Comparison of ENCODE assay signal across 26 cellular contexts in the genomic region with DNA sequence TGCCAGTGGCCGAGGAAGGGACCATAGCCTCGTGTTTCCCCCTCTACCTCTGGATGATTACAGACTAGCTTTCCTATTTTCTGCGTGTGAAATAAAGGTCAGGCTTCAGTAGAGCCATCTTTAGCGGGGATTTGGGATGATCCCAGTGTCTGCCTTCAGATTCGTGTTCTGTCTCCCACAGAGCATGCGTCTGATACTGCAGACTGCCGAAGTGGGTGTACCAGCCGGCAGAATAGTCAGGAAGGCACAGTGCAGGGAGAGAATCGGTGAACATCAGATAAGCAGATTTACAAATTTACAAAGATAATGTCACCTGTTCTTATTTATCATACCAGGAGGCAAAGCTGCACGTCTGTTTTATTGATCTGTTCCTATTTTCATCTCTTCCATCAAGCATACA.
"Had no signal": no experiment of that assay in that cellular context is flagged by ENCODE, and none has a peak within 500 bp of the region (broad histone marks: within the 10 kb centered on the region; RNA-seq: fewer than 3 reads in every experiment).

No MANE protein-coding gene starts in this region.

- H3K9me3 ChIP-seq: ascending aorta, body of pancreas, MG63, Peyer's patch had no signal

- H3K27ac ChIP-seq: ascending aorta, body of pancreas, Peyer's patch, RWPE1 had no signal

- H3K4me1 Mint-ChIP-seq: activated naive CD8-positive, alpha-beta T cell treated with anti-CD3 and anti-CD28 coated beads, Interleukin-2, amount 50 U/mL, for 24 hours; central memory CD8-positive, alpha-beta T cell had no signal

- H3K4me1 ChIP-seq: ascending aorta, body of pancreas, Peyer's patch had no signal

- H3K27me3 ChIP-seq: ascending aorta, body of pancreas, MG63, Peyer's patch had no signal

- H3K27ac Mint-ChIP-seq: activated CD8-positive, alpha-beta T cell treated with anti-CD3 and anti-CD28 coated beads for 36 hours; activated naive CD8-positive, alpha-beta T cell treated with anti-CD3 and anti-CD28 coated beads, Interleukin-2, amount 50 U/mL, for 24 hours; activated T-cell treated with anti-CD3 and anti-CD28 coated beads, Interleukin-2, amount 50 U/mL, for 72 hours; activated T-helper 2 cell treated with anti-CD3 and anti-CD28 coated beads, Interferon-gamma antibody, Interleukin-2, Interleukin-4, amounts not matched to agents 10 μg/mL and 5 μg/mL and 100 μg/mL, durations not matched to agents 14 hours and 24 hours and 36 hours; T-helper 1 cell treated with Interleukin-12 subunit alpha and Interleukin-12 subunit beta and Interleukin-4 antibody, amounts not matched to agents 30 μg/mL and 1 μg/mL, for 36 hours had no signal

- H3K4me3 Mint-ChIP-seq: activated CD8-positive, alpha-beta T cell treated with anti-CD3 and anti-CD28 coated beads for 36 hours; activated naive CD8-positive, alpha-beta T cell treated with anti-CD3 and anti-CD28 coated beads, Interleukin-2, amount 50 U/mL, for 24 hours; activated T-cell treated with anti-CD3 and anti-CD28 coated beads, Interleukin-2, amount 50 U/mL, for 72 hours; central memory CD8-positive, alpha-beta T cell; T-helper 1 cell treated with Interleukin-12 subunit alpha and Interleukin-12 subunit beta and Interleukin-4 antibody, amounts not matched to agents 30 μg/mL and 1 μg/mL, for 36 hours had no signal

- H3K4me3 ChIP-seq: ascending aorta, body of pancreas, MG63, Peyer's patch had no signal

- DNase-seq: activated CD4-positive, alpha-beta T cell treated with anti-CD3 and anti-CD28 coated beads for 4 hours; activated CD8-positive, alpha-beta memory T cell treated with anti-CD3 and anti-CD28 coated beads, Interleukin-2, amount 50 U/mL, for 4 hours; activated CD8-positive, alpha-beta T cell treated with anti-CD3 and anti-CD28 coated beads for 36 hours; activated gamma-delta T cell treated with Interleukin-2 at 50 U/mL for 16 hours; activated naive CD4-positive, alpha-beta T cell treated with anti-CD3 and anti-CD28 coated beads, Interleukin-2, amount 50 U/mL, for 16 hours; activated naive CD8-positive, alpha-beta T cell treated with anti-CD3 and anti-CD28 coated beads, Interleukin-2, amount 50 U/mL, for 24 hours; activated T-cell treated with anti-CD3 and anti-CD28 coated beads, Interleukin-2, amount 50 U/mL, for 72 hours; amniotic stem cell; body of pancreas; MG63; NCI-H1105; NCI-H1436; NCI-H1694 treated with DMSO at 0.1 percent for 48 hours; NCI-H2029 treated with DMSO at 0.1 percent for 48 hours; NCI-H345; NCI-H510A; NCI-H526 treated with DMSO at 0.1 percent for 48 hours; NCI-H82; Peyer's patch; SHP77 treated with DMSO at 0.1 percent for 48 hours had no signal

- H3K9me3 Mint-ChIP-seq: activated CD8-positive, alpha-beta T cell treated with anti-CD3 and anti-CD28 coated beads for 36 hours; activated naive CD8-positive, alpha-beta T cell treated with anti-CD3 and anti-CD28 coated beads, Interleukin-2, amount 50 U/mL, for 24 hours; activated T-cell treated with anti-CD3 and anti-CD28 coated beads, Interleukin-2, amount 50 U/mL, for 72 hours; activated T-helper 2 cell treated with anti-CD3 and anti-CD28 coated beads, Interferon-gamma antibody, Interleukin-2, Interleukin-4, amounts not matched to agents 10 μg/mL and 5 μg/mL and 100 μg/mL, durations not matched to agents 14 hours and 24 hours and 36 hours; central memory CD8-positive, alpha-beta T cell; T-helper 1 cell treated with Interleukin-12 subunit alpha and Interleukin-12 subunit beta and Interleukin-4 antibody, amounts not matched to agents 30 μg/mL and 1 μg/mL, for 36 hours had no signal

- ATAC-seq: activated CD4-positive, CD25-positive, alpha-beta regulatory T cell treated with anti-CD3 and anti-CD28 coated beads, Interleukin-2, amount 50 U/mL, for 24 hours; activated CD8-positive, alpha-beta T cell treated with anti-CD3 and anti-CD28 coated beads for 36 hours; activated naive CD8-positive, alpha-beta T cell treated with anti-CD3 and anti-CD28 coated beads, Interleukin-2, amount 50 U/mL, for 24 hours; activated T-cell treated with anti-CD3 and anti-CD28 coated beads, Interleukin-2, amount 50 U/mL, for 72 hours; body of pancreas had no signal
